In the genomic region with DNA sequence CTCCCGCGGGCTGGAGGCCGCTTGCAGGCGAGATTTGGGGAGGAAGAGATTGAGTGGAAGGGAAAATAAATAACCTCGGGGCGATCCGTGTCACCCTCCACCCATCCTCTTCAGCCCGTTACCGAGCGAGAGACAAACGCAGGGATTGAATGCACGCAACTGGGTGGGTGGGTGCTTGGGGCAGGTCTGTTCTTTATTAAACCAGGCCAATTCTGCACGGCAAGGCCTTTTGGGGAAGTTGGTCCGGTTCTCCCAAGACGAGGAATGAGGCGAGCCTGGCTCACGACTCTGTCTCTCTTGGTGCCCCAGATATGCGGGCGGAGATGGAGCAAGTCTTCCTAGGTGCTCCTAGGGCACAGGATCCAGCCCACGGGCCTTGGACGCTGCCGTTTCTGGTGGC, we compare ENCODE assay signal across 2 cellular contexts.
TF ChIP-seq lines count a peak whose summit lies in the region.

No MANE protein-coding gene starts in this region.

TF ChIP-seq in GM12878, 131 proteins besides CTCF, POLR2A, EP300 and RAD21 (continues in another document):
- TF ChIP-seq, protein P1, sequence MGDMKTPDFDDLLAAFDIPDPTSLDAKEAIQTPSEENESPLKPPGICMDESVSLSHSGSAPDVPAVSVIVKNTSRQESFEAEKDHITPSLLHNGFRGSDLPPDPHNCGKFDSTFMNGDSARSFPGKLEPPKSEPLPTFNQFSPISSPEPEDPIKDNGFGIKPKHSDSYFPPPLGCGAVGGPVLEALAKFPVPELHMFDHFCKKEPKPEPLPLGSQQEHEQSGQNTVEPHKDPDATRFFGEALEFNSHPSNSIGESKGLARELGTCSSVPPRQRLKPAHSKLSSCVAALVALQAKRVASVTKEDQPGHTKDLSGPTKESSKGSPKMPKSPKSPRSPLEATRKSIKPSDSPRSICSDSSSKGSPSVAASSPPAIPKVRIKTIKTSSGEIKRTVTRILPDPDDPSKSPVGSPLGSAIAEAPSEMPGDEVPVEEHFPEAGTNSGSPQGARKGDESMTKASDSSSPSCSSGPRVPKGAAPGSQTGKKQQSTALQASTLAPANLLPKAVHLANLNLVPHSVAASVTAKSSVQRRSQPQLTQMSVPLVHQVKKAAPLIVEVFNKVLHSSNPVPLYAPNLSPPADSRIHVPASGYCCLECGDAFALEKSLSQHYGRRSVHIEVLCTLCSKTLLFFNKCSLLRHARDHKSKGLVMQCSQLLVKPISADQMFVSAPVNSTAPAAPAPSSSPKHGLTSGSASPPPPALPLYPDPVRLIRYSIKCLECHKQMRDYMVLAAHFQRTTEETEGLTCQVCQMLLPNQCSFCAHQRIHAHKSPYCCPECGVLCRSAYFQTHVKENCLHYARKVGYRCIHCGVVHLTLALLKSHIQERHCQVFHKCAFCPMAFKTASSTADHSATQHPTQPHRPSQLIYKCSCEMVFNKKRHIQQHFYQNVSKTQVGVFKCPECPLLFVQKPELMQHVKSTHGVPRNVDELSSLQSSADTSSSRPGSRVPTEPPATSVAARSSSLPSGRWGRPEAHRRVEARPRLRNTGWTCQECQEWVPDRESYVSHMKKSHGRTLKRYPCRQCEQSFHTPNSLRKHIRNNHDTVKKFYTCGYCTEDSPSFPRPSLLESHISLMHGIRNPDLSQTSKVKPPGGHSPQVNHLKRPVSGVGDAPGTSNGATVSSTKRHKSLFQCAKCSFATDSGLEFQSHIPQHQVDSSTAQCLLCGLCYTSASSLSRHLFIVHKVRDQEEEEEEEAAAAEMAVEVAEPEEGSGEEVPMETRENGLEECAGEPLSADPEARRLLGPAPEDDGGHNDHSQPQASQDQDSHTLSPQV (IDR thresholded peaks at IDR 0.05), result no peak
- TF ChIP-seq LARP7 (IDR thresholded peaks at IDR 0.05), result no peak
- TF ChIP-seq SUPT20H (IDR thresholded peaks at IDR 0.05; ENCODE audit: borderline replicate concordance, control insufficient read depth, low read depth, low read length), result no peak
- TF ChIP-seq ESRRA (IDR thresholded peaks at IDR 0.05; ENCODE audit: low read length), result no peak
- no peak for TF ChIP-seq PRDM15 (CRISPR knock-in tag; IDR thresholded peaks at IDR 0.05)
- no peak for TF ChIP-seq CUX1 (IDR thresholded peaks at IDR 0.05; ENCODE audit: insufficient replicate concordance, low read depth, low read length)

TF ChIP-seq in GM12891, 5 proteins besides CTCF, POLR2A, EP300 and RAD21:
- no peak for TF ChIP-seq PAX5 (IDR thresholded peaks at IDR 0.05; ENCODE audit: insufficient read depth, low read length, severe bottlenecking)
- no peak for TF ChIP-seq POU2F2 (IDR thresholded peaks at IDR 0.05; ENCODE audit: low read depth, low read length)
- no peak for TF ChIP-seq SPI1 (IDR thresholded peaks at IDR 0.05; ENCODE audit: low read depth, low read length)
- no peak for TF ChIP-seq POLR2AphosphoS5 (IDR thresholded peaks at IDR 0.05; ENCODE audit: low read depth, low read length)
- TF ChIP-seq TAF1 (IDR thresholded peaks at IDR 0.05; ENCODE audit: low read depth, low read length), result no peak
